Comparison of ENCODE assay signal across 8 cellular contexts in the genomic region with DNA sequence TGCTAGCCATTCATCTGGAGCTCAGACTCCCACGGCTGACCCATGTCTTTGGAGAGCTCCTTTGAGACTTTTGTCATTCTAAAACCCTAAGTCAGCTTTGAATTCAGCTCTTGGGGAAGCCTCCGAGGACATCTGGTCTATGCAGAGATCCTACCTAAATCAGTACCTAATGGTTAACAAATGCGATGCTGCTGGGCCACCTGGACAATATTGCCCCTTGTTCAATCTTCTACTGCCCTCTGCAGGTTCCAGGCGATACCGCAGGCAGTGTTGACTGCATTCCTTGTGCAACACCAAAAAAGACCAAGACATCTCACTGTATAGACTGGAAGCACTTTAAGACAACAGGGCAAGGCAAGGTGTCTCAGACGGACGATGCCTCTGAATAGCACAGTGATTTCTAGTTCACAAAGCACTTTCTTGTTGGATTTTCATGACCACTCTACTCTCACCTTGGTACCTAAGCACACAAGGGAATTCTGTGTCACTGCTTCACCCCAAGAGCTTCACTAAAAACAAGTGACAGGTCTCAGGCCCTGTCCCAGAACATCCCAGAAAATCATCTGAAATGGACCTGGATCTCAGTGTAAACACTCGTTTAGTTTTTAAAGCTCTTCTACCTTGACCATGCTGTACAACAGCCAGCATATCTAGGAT.
DNase-seq lines count a peak whose midpoint lies in the region; ATAC-seq and TF ChIP-seq lines count a peak whose summit lies in the region.

No MANE protein-coding gene starts in this region.

- peaks cover 5% of the 10 kb centered on the region for H3K27me3 Mint-ChIP-seq in CD4-positive, alpha-beta T cell
- H3K27me3 Mint-ChIP-seq in naive B cell: peaks cover 9 to 14% (median 10%) of the 10 kb centered on the region in 3 donors

- no peak overlapping the region for H3K27ac ChIP-seq in CD4-positive, alpha-beta T cell (ENCODE audit: low read depth, low read length)
- H3K27ac ChIP-seq in epithelial cell of prostate: peak overlapping the region; percentile 90

- no peaks in the 10 kb centered on the region for H3K27me3 ChIP-seq in CD4-positive, alpha-beta T cell (ENCODE audit: control insufficient read depth, insufficient read depth, low read length)

- intact Hi-C loops in CD4-positive, alpha-beta T cell (cut with DNase I, micrococcal nuclease): loop anchor here (1.0 to 10.0 kb wide), 8 partner anchors 101 to 1239 kb away; a partner anchor contains a TSS

- POLR2A ChIA-PET in CD4-positive, alpha-beta T cell (lab: Charles Lee): interaction anchor here (0.9 to 1.4 kb wide), 2 partner anchors 11 to 622 kb away, joined by 3 to 4 read pairs; no protein-coding TSS in a partner anchor

- ATAC-seq in CD4-positive, alpha-beta T cell (ENCODE audit: poor library complexity): peak; percentile 80
- ATAC-seq in GM19372 (IDR thresholded peaks at IDR 0.05; ENCODE audit: low read depth, unreplicated experiment) (peak; percentile 92), HG03571 (IDR thresholded peaks at IDR 0.05; ENCODE audit: unreplicated experiment) (peak; percentile 71), naive B cell (ENCODE audit: low read depth in 2 of 2) (peak; percentile 84 to 92)

- H3K27ac Mint-ChIP-seq in CD4-positive, alpha-beta T cell: no peak overlapping the region
- H3K27ac Mint-ChIP-seq in naive B cell: peak overlapping the region in 2 of 6 donors; percentile 63 to 85

- peak; percentile 60 to 77 (median 66) for DNase-seq in CD4-positive, alpha-beta T cell
- peak; percentile 28 for DNase-seq in NK-92 (lab: John Stamatoyannopoulos, UW; ENCODE audit: unreplicated experiment)
- peak; percentile 14 for DNase-seq in activated CD8-positive, alpha-beta memory T cell treated with anti-CD3 and anti-CD28 coated beads, Interleukin-2, amount 50 U/mL, for 1 hour (ENCODE audit: extremely low read depth)
- peak; percentile 50 for DNase-seq in epithelial cell of prostate (ENCODE audit: low read depth, low spot score)
- peak; percentile 69 for DNase-seq in naive B cell
- DNase-seq in stimulated activated CD8-positive, alpha-beta memory T cell treated with anti-CD3 and anti-CD28 coated beads, Interleukin-7, amount 100 ng/mL, for 4 hours (ENCODE audit: low read depth in 2 of 2): peak; percentile 45 to 48

- no peak overlapping the region for H3K4me3 Mint-ChIP-seq in CD4-positive, alpha-beta T cell
- H3K4me3 Mint-ChIP-seq in naive B cell: peak overlapping the region in 1 of 8 donors; percentile 66

- TF ChIP-seq CTCF in CD4-positive, alpha-beta T cell (IDR thresholded peaks at IDR 0.05): peak; percentile 94

- no peaks in the 10 kb centered on the region for H3K36me3 Mint-ChIP-seq in CD4-positive, alpha-beta T cell (ENCODE audit: low read depth)
- no peaks in the 10 kb centered on the region for H3K36me3 Mint-ChIP-seq in naive B cell

- peaks cover 4% of the 10 kb centered on the region for H3K4me1 Mint-ChIP-seq in CD4-positive, alpha-beta T cell (ENCODE audit: low read depth)
- H3K4me1 Mint-ChIP-seq in naive B cell: peaks cover 5 to 11% (median 5%) of the 10 kb centered on the region in 3 donors

- H3K9me3 Mint-ChIP-seq in CD4-positive, alpha-beta T cell: no peaks in the 10 kb centered on the region
- no peaks in the 10 kb centered on the region for H3K9me3 Mint-ChIP-seq in naive B cell

- H3K9me3 ChIP-seq in CD4-positive, alpha-beta T cell (ENCODE audit: control insufficient read depth, low read length): no peaks in the 10 kb centered on the region

- CTCF ChIA-PET in CD4-positive, alpha-beta T cell (lab: Charles Lee): interaction anchor here (1.0 to 2.4 kb wide), 3 partner anchors 9 to 622 kb away, joined by 3 to 14 read pairs (median 3); no protein-coding TSS in a partner anchor

Comparison
In these comparisons a context has a peak if more than half of its experiments do, and no peak if none do; other contexts are left out.
1. DNase-seq: peak in every context shown above with its lines; median percentile 69 in naive B cell; 66 in CD4-positive, alpha-beta T cell; 50 in epithelial cell of prostate; 46 in stimulated activated CD8-positive, alpha-beta memory T cell treated with anti-CD3 and anti-CD28 coated beads, Interleukin-7, amount 100 ng/mL, for 4 hours; 28 in NK-92; 14 in activated CD8-positive, alpha-beta memory T cell treated with anti-CD3 and anti-CD28 coated beads, Interleukin-2, amount 50 U/mL, for 1 hour.